1 cellular context compared by ENCODE assay signal in the genomic region with DNA sequence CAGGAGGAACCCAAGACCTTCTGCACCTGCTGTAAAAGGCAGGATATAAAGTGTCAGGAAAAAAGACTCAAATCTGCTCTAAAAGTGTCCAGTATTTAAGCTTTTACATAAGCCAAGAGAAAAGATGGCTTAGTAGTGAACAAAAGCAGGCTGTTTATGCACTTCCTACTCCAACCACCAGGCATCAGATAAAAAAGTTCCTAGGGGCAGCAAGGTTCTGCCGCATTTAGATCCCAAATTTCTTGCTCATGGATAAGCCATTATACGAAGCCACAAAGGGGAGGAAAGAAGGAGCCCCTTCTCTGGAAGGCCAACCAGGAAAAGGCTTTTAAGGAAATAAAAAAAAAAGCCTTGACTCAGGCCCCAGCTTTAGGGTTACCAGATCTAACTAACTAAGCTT.
TF ChIP-seq lines count a peak whose summit lies in the region.

No MANE protein-coding gene starts in this region.

TF ChIP-seq in HCT116, 20 proteins besides CTCF, POLR2A, EP300 and RAD21 (continued from another document):
- TF ChIP-seq, protein P1, sequence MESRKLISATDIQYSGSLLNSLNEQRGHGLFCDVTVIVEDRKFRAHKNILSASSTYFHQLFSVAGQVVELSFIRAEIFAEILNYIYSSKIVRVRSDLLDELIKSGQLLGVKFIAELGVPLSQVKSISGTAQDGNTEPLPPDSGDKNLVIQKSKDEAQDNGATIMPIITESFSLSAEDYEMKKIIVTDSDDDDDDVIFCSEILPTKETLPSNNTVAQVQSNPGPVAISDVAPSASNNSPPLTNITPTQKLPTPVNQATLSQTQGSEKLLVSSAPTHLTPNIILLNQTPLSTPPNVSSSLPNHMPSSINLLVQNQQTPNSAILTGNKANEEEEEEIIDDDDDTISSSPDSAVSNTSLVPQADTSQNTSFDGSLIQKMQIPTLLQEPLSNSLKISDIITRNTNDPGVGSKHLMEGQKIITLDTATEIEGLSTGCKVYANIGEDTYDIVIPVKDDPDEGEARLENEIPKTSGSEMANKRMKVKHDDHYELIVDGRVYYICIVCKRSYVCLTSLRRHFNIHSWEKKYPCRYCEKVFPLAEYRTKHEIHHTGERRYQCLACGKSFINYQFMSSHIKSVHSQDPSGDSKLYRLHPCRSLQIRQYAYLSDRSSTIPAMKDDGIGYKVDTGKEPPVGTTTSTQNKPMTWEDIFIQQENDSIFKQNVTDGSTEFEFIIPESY (IDR thresholded peaks at IDR 0.05; ENCODE audit: extremely low read depth, insufficient replicate concordance, low read length) = no peak
- no peak for TF ChIP-seq CEBPB (IDR thresholded peaks at IDR 0.05; ENCODE audit: low read depth)
- no peak for TF ChIP-seq YY1 (IDR thresholded peaks at IDR 0.05; ENCODE audit: extremely low read depth, insufficient replicate concordance, low read depth, low read length)
- TF ChIP-seq EZH2phosphoT487 (IDR thresholded peaks at IDR 0.05; ENCODE audit: borderline replicate concordance) = no peak
- TF ChIP-seq SRF (IDR thresholded peaks at IDR 0.05; ENCODE audit: low read depth) = no peak
